In the genomic region with DNA sequence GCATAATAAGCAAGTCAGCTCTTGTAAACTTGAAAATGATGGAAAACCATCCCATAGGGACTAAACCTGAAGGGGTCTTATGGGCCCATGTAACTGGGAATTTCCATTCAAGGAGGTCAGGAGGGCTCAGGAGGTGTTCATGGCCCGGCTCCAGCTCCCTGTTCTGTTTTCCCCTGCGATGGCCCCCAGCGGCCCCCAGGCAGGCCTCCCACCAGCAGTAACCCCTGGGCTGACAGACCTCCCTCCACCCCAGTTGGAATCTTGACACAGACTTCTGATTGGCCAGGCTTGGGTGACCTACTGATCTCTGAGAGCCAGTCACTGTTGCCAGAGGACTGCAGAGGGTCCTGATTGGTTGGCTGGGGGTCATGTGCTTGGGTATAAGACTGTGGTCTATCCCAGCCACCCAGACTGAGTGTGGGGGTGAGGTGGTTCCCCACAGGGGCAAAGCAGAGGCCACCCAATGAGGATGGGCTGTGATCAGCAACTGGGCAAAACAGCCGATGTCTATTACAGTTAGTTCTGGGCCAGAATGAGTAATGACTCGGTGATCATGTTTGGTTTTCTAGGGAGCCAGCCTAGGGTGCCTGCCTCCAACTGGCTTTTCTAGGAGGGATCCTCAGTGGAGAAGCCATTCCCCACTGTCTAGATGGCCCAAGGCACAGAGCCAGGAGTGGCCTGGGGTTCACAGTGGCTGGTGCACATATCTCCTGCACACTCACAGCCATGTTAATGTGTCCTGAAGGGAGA, we compare ENCODE assay signal across 16 cellular contexts. TPM values are rescaled to one million over a fixed set of nuclear protein-coding genes. Genes with fewer than 3 reads are reported as not detected.
DNase-seq lines count a peak whose midpoint lies in the region; ATAC-seq, FAIRE-seq and TF ChIP-seq lines count a peak whose summit lies in the region.
"Had no signal": no experiment of that assay in that cellular context is flagged by ENCODE, and none has a peak within 500 bp of the region (broad histone marks: within the 10 kb centered on the region; RNA-seq: fewer than 3 reads in every experiment).

No MANE protein-coding gene starts in this region.

- H3K4me3 Mint-ChIP-seq in activated T-helper 17 cell treated with anti-CD3 and anti-CD28 coated beads, Interleukin-2, amount 50 U/mL, for 72 hours = no peak overlapping the region

- H3K36me3 Mint-ChIP-seq in activated T-helper 17 cell treated with anti-CD3 and anti-CD28 coated beads, Interleukin-2, amount 50 U/mL, for 72 hours (ENCODE audit: low read depth) = peaks cover 6% of the 10 kb centered on the region

- no peak for FAIRE-seq in A549 (lab: Jason Lieb, UNC)
- FAIRE-seq: GM18507, keratinocyte had no signal

- H3K79me2 ChIP-seq in GM23248 (ENCODE audit: insufficient read depth) = no peaks in the 10 kb centered on the region

- POLR2A ChIA-PET in A549 (lab: Yijun Ruan, JAX) = interaction anchor here (0.5 to 0.6 kb wide), 2 partner anchors 249 to 287 kb away, joined by 4 read pairs; no protein-coding TSS in a partner anchor

- no peaks in the 10 kb centered on the region for H3K9me2 ChIP-seq in GM23248 (ENCODE audit: insufficient read depth)

- H3K27ac Mint-ChIP-seq in activated T-helper 17 cell treated with anti-CD3 and anti-CD28 coated beads, Interleukin-2, amount 50 U/mL, for 72 hours = no peak overlapping the region

- H4K20me1 ChIP-seq in GM23248 (ENCODE audit: insufficient read depth) = no peaks in the 10 kb centered on the region

- no peaks in the 10 kb centered on the region for H3K9me3 ChIP-seq in A549
- no peaks in the 10 kb centered on the region for H3K9me3 ChIP-seq in GM23248 (ENCODE audit: low read depth)
- H3K9me3 ChIP-seq in muscle layer of colon (ENCODE audit: low read length) = no peaks in the 10 kb centered on the region
- H3K9me3 ChIP-seq: neutrophil, upper lobe of left lung had no signal

- no peaks in the 10 kb centered on the region for H3K27me3 ChIP-seq in GM23248 (replicated peaks; ENCODE audit: insufficient read depth)
- H3K27me3 ChIP-seq in muscle layer of colon (ENCODE audit: control insufficient read depth in 1 of 2, insufficient read depth in 2 of 2, low read length in 2 of 2) = no peaks in the 10 kb centered on the region
- no peaks in the 10 kb centered on the region for H3K27me3 ChIP-seq in dorsolateral prefrontal cortex
- H3K27me3 ChIP-seq: neutrophil, upper lobe of left lung had no signal

- H3K4me1 Mint-ChIP-seq in activated T-helper 17 cell treated with anti-CD3 and anti-CD28 coated beads, Interleukin-2, amount 50 U/mL, for 72 hours = peaks cover 4% of the 10 kb centered on the region

- WGBS in A549 (ENCODE audit: missing lambda C conversion rate) = 96% methylated on average over 5 of the region's 5 CpGs
- 63 to 64% methylated on average over 5 of the region's 5 CpGs for WGBS in GM23248 (ENCODE audit: low coverage in 1 of 2, low lambda C conversion rate in 2 of 2, missing lambda C conversion rate in 2 of 2), 2 experiments

- ATAC-seq in A549 (peak in 1 of 2 experiments; percentile 44; a peak in 3 of 6 replicates), GM21360 (IDR thresholded peaks at IDR 0.05; ENCODE audit: unreplicated experiment) (no peak)
- peak; percentile 65 for ATAC-seq in activated T-helper 17 cell treated with anti-CD3 and anti-CD28 coated beads, Interleukin-2, amount 50 U/mL, for 72 hours (replicated peaks)

- H3K27me3 Mint-ChIP-seq in activated T-helper 17 cell treated with anti-CD3 and anti-CD28 coated beads, Interleukin-2, amount 50 U/mL, for 72 hours = no peaks in the 10 kb centered on the region

- TF ChIP-seq POLR2A in A549 (IDR thresholded peaks at IDR 0.05; ENCODE audit: low read length) = no peak

- H3K4me2 ChIP-seq in A549 (peak overlapping the region; percentile 29; the same call in 1 of the 3 replicates), GM23248 (ENCODE audit: unreplicated experiment) (no peak overlapping the region)

- TF ChIP-seq RAD21 in A549 (conservative IDR thresholded peaks at IDR 0.05 in 1 of 2, IDR thresholded peaks at IDR 0.05 in 1 of 2) = no peak

- in situ Hi-C loops in GM23248 (cut with MboI) = no loop called here

- no peaks in the 10 kb centered on the region for H3K36me3 ChIP-seq in GM23248 (ENCODE audit: low read depth)
- no peaks in the 10 kb centered on the region for H3K36me3 ChIP-seq in muscle layer of colon (ENCODE audit: insufficient read depth, low read length)
- H3K36me3 ChIP-seq: neutrophil had no signal

- DNase-seq in A549 (ENCODE audit: low read depth in 1 of 2, low spot score in 1 of 2) (no peak), GM23248 (peak; percentile 55), NCI-H510A treated with DMSO at 0.1 percent for 48 hours (lab: John Stamatoyannopoulos, UW) (no peak), head of caudate nucleus (no peak), dorsolateral prefrontal cortex (no peak)
- DNase-seq: activated CD4-positive, alpha-beta T cell treated with anti-CD3 and anti-CD28 coated beads, Interleukin-2, amount 50 U/mL, for 4 hours; NCI-H187 treated with DMSO at 0.1 percent for 48 hours; NCI-H526; OCI-M1 had no signal

- TF ChIP-seq CTCF in A549 (IDR thresholded peaks at IDR 0.05) = no peak
- TF ChIP-seq CTCF in dorsolateral prefrontal cortex (IDR thresholded peaks at IDR 0.05 in 54 of 56, conservative IDR thresholded peaks at IDR 0.05 in 2 of 56; ENCODE audit: low read depth in 1 of 56, partially characterized antibody in 56 of 56) = no peak

- no peak for TF ChIP-seq EP300 in A549 (IDR thresholded peaks at IDR 0.05)

- no peak overlapping the region for H2AFZ ChIP-seq in GM23248

- peaks cover 17% of the 10 kb centered on the region; the same call in 1 of the 2 replicates for H3F3A ChIP-seq in GM23248 (ENCODE audit: insufficient read depth)

- H3K9ac ChIP-seq in GM23248 (no peak overlapping the region), muscle layer of colon (ENCODE audit: low read length) (no peak overlapping the region)

- intact Hi-C loops in head of caudate nucleus (cut with DNase I) (no loop called here), dorsolateral prefrontal cortex (cut with DNase I) (no loop called here)

- no peaks in the 10 kb centered on the region for H3K9me3 Mint-ChIP-seq in activated T-helper 17 cell treated with anti-CD3 and anti-CD28 coated beads, Interleukin-2, amount 50 U/mL, for 72 hours

- H3K4me3 ChIP-seq in A549 = no peak overlapping the region
- no peak overlapping the region for H3K4me3 ChIP-seq in GM23248
- H3K4me3 ChIP-seq in muscle layer of colon (ENCODE audit: low read depth in 1 of 2, low read length in 2 of 2) = no peak overlapping the region
- H3K4me3 ChIP-seq in dorsolateral prefrontal cortex = no peak overlapping the region
- H3K4me3 ChIP-seq: upper lobe of left lung had no signal

- peaks cover 24% of the 10 kb centered on the region for H3K4me1 ChIP-seq in A549
- peaks cover 31% of the 10 kb centered on the region for H3K4me1 ChIP-seq in GM23248 (ENCODE audit: insufficient read depth)
- H3K4me1 ChIP-seq in muscle layer of colon (ENCODE audit: insufficient read depth, low read length) = peaks cover 34% of the 10 kb centered on the region
- H3K4me1 ChIP-seq: upper lobe of left lung had no signal

- peak overlapping the region in 1 of 2 experiments; percentile 64; a peak in 2 of 6 replicates for H3K27ac ChIP-seq in A549
- peak overlapping the region; percentile 67; the same call in 1 of the 2 replicates for H3K27ac ChIP-seq in GM23248
- peak overlapping the region; percentile 35 for H3K27ac ChIP-seq in muscle layer of colon (ENCODE audit: low read depth, low read length)
- H3K27ac ChIP-seq in dorsolateral prefrontal cortex = peak overlapping the region in 4 of 59 donors; percentile 0 to 66 (median 24)
- H3K27ac ChIP-seq: neutrophil, upper lobe of left lung had no signal

- CTCF ChIA-PET in A549 (lab: Yijun Ruan, JAX) = interaction anchor here (0.8 to 56.0 kb wide), 4 partner anchors 10 to 74 kb away, joined by 3 to 2657 read pairs (median 256); a partner anchor contains a TSS

TF ChIP-seq in A549, 52 proteins besides CTCF, POLR2A, EP300 and RAD21 (continues in another document):
- TF ChIP-seq ZSCAN20 (CRISPR knock-in tag; IDR thresholded peaks at IDR 0.05) (no peak), CHD4 (IDR thresholded peaks at IDR 0.05; ENCODE audit: borderline replicate concordance) (no peak)

RNA-seq across cellular contexts. Expression of a gene that starts 27.0 kb away (rescaled TPM):
- polyA plus RNA-seq in A549 (2011; rRNA removed) = 47.1 and 48.0 TPM in 2 replicates
- 84.7 and 94.6 TPM in 2 replicates for polyA plus RNA-seq in A549 (2012; cell fraction: cytosol; rRNA removed)
- polyA plus RNA-seq in A549 (2012; cell fraction: nucleus; rRNA removed) = 108 and 113 TPM in 2 replicates
- 48.6 to 52.3 TPM (median 51.8 TPM) in 3 replicates for polyA plus RNA-seq in A549 (2017; fragmentation: RNase III; extraction: RNeasy Plus Mini Kit Qiagen cat#74134 plus additional on column Dnase treatment)
- 88.9 and 139 TPM in 2 replicates for polyA minus RNA-seq in A549 (2011; rRNA and poly(A)+ RNA removed)
- total RNA-seq in GM23248 (2014; rRNA removed; shearing (Covaris generic)) = 6.7 and 8.2 TPM in 2 replicates
- polyA plus RNA-seq in GM23248 (2016; fragmentation: Nextera tagmentation; extraction: Ambion mirVana) = 1.5 and 2.4 TPM in 2 replicates
- 100 to 1,000 TPM; 103 to 123 TPM for total RNA-seq in activated T-helper 17 cell treated with anti-CD3 and anti-CD28 coated beads, Interleukin-2, amount 50 U/mL, for 72 hours
- 10 to 100 TPM; 18.1 to 42.5 (median 27.4) TPM for total RNA-seq in dorsolateral prefrontal cortex

RNA-seq across cellular contexts. Expression of a gene that starts 37.3 kb away (rescaled TPM):
- 1.1 and 2.1 TPM in 2 replicates for polyA plus RNA-seq in A549 (2011; rRNA removed)
- 2.2 and 3.1 TPM in 2 replicates for polyA plus RNA-seq in A549 (2012; cell fraction: cytosol; rRNA removed)
- polyA plus RNA-seq in A549 (2012; cell fraction: nucleus; rRNA removed) = 6.5 and 9.1 TPM in 2 replicates
- polyA plus RNA-seq in A549 (2017; fragmentation: RNase III; extraction: RNeasy Plus Mini Kit Qiagen cat#74134 plus additional on column Dnase treatment) = 7.4 to 8.6 TPM (median 8.0 TPM) in 3 replicates
- polyA minus RNA-seq in A549 (2011; rRNA and poly(A)+ RNA removed) = 2.6 and 4.2 TPM in 2 replicates
- 2.0 and 2.7 TPM in 2 replicates for total RNA-seq in GM23248 (2014; rRNA removed; shearing (Covaris generic))
- 1.7 and 2.0 TPM in 2 replicates for polyA plus RNA-seq in GM23248 (2016; fragmentation: Nextera tagmentation; extraction: Ambion mirVana)
- 10 to 100 TPM; 14.7 to 23.4 TPM for total RNA-seq in activated T-helper 17 cell treated with anti-CD3 and anti-CD28 coated beads, Interleukin-2, amount 50 U/mL, for 72 hours
- total RNA-seq in dorsolateral prefrontal cortex = 10 to 100 TPM; 15.5 to 29.9 (median 23.0) TPM

RNA-seq across cellular contexts. Expression of a gene that starts 53.9 kb away (rescaled TPM):
- polyA plus RNA-seq in A549 (2011; rRNA removed) = 13.2 and 18.2 TPM in 2 replicates
- polyA plus RNA-seq in A549 (2012; cell fraction: cytosol; rRNA removed) = 19.7 and 26.1 TPM in 2 replicates
- 96.3 and 97.9 TPM in 2 replicates for polyA plus RNA-seq in A549 (2012; cell fraction: nucleus; rRNA removed)
- polyA plus RNA-seq in A549 (2017; fragmentation: RNase III; extraction: RNeasy Plus Mini Kit Qiagen cat#74134 plus additional on column Dnase treatment) = 10.2 to 10.6 TPM (median 10.2 TPM) in 3 replicates
- 30.9 and 31.1 TPM in 2 replicates for polyA minus RNA-seq in A549 (2011; rRNA and poly(A)+ RNA removed)
- 10.7 and 12.1 TPM in 2 replicates for total RNA-seq in GM23248 (2014; rRNA removed; shearing (Covaris generic))
- 4.7 and 4.8 TPM in 2 replicates for polyA plus RNA-seq in GM23248 (2016; fragmentation: Nextera tagmentation; extraction: Ambion mirVana)
- total RNA-seq in activated T-helper 17 cell treated with anti-CD3 and anti-CD28 coated beads, Interleukin-2, amount 50 U/mL, for 72 hours = 10 to 100 TPM in 1 of 2 donors, 1 to 10 TPM in 1; 8.6 to 13.7 TPM
- total RNA-seq in dorsolateral prefrontal cortex = 10 to 100 TPM in 119 of 120 experiments, 1 to 10 TPM in 1; 10.0 to 30.1 (median 19.2) TPM
